In genomic region chr16:57577214-57577613, GRCh38 we compare ENCODE assay signal across 16 cellular contexts. TPM values are rescaled to one million over a fixed set of nuclear protein-coding genes. Genes with fewer than 3 reads are reported as not detected.
DNase-seq lines count a peak whose midpoint lies in the region; ATAC-seq, FAIRE-seq and TF ChIP-seq lines count a peak whose summit lies in the region.
"Had no signal": no experiment of that assay in that cellular context is flagged by ENCODE, and none has a peak within 500 bp of the region (broad histone marks: within the 10 kb centered on the region; RNA-seq: fewer than 3 reads in every experiment).

No MANE protein-coding gene starts in this region.

- TF ChIP-seq RAD21 in HepG2 (CRISPR knock-in tag; IDR thresholded peaks at IDR 0.05) = no peak

- no peak overlapping the region for H3K4me3 Mint-ChIP-seq in activated CD8-positive, alpha-beta T cell treated with anti-CD3 and anti-CD28 coated beads for 36 hours

- WGBS in HepG2 (ENCODE audit: low lambda C conversion rate) = 60% methylated on average over 6 of the region's 6 CpGs
- 80% methylated on average over 6 of the region's 6 CpGs for WGBS in right lobe of liver (ENCODE audit: insufficient coverage, low coverage, low lambda C conversion rate, missing lambda C conversion rate)
- 91 to 94% methylated on average over 6 of the region's 6 CpGs for WGBS in mesodermal cell (ENCODE audit: insufficient coverage in 2 of 2), 2 experiments

- no peak overlapping the region for H3K4me2 ChIP-seq in HepG2 (ENCODE audit: low read depth, low read length)

- H3K4me3 ChIP-seq in HepG2 (replicated peaks in 1 of 3; ENCODE audit: insufficient read depth in 1 of 3, low read depth in 2 of 3, low read length in 3 of 3) (no peak overlapping the region), right lobe of liver (no peak overlapping the region), mesodermal cell (ENCODE audit: extremely low read depth, insufficient read depth, low read length, poor library complexity, severe bottlenecking) (no peak overlapping the region), upper lobe of right lung (no peak overlapping the region), A673 (ENCODE audit: low read depth, low read length, poor library complexity, severe bottlenecking) (no peak overlapping the region)
- H3K4me3 ChIP-seq: SJSA1, suprapubic skin had no signal

- TF ChIP-seq CTCF in HepG2 (CRISPR knock-in tag; IDR thresholded peaks at IDR 0.05) = no peak
- no peak for TF ChIP-seq CTCF in right lobe of liver (IDR thresholded peaks at IDR 0.05)
- TF ChIP-seq CTCF in activated CD8-positive, alpha-beta T cell treated with anti-CD3 and anti-CD28 coated beads for 36 hours (IDR thresholded peaks at IDR 0.05) = no peak
- TF ChIP-seq CTCF in upper lobe of right lung (IDR thresholded peaks at IDR 0.05) = no peak
- TF ChIP-seq CTCF in GM13977 (IDR thresholded peaks at IDR 0.05; ENCODE audit: extremely low read depth, insufficient read depth, missing control alignments) = no peak
- TF ChIP-seq CTCF in A673 (conservative IDR thresholded peaks at IDR 0.05; ENCODE audit: low read depth, low read length) = no peak

- H3K27me3 ChIP-seq in HepG2 (ENCODE audit: control insufficient read depth in 1 of 2, insufficient read depth in 2 of 2, low read length in 2 of 2) = no peaks in the 10 kb centered on the region
- H3K27me3 ChIP-seq in right lobe of liver = no peaks in the 10 kb centered on the region
- no peaks in the 10 kb centered on the region for H3K27me3 ChIP-seq in upper lobe of right lung
- H3K27me3 ChIP-seq in A673 (replicated peaks; ENCODE audit: insufficient read depth, low read depth, low read length, poor library complexity) = no peaks in the 10 kb centered on the region

- no peaks in the 10 kb centered on the region for H3K36me3 Mint-ChIP-seq in activated CD8-positive, alpha-beta T cell treated with anti-CD3 and anti-CD28 coated beads for 36 hours (ENCODE audit: low read depth)

- no peak for FAIRE-seq in HepG2 (lab: Jason Lieb, UNC)
- FAIRE-seq: H1 had no signal

- H3K9me3 Mint-ChIP-seq in activated CD8-positive, alpha-beta T cell treated with anti-CD3 and anti-CD28 coated beads for 36 hours = no peaks in the 10 kb centered on the region
- H3K9me3 Mint-ChIP-seq: activated T-cell treated with anti-CD3 and anti-CD28 coated beads, Interleukin-2, amount 50 U/mL, for 72 hours had no signal

- in situ Hi-C loops in HepG2 (cut with HindIII; ENCODE audit: extremely low pct_ligation_motif_present, low pct_unique_long_range_greater_than_20kb) (no loop called here), GM13977 (cut with MboI; ENCODE audit: low pct_unique_long_range_greater_than_20kb, low sequenced_read_pairs, unreplicated experiment) (no loop called here)

- ATAC-seq in HepG2 (no peak), right lobe of liver (no peak), upper lobe of right lung (no peak)
- no peak for ATAC-seq in activated CD8-positive, alpha-beta T cell treated with anti-CD3 and anti-CD28 coated beads for 36 hours

- no peaks in the 10 kb centered on the region for H3K27me3 Mint-ChIP-seq in activated CD8-positive, alpha-beta T cell treated with anti-CD3 and anti-CD28 coated beads for 36 hours

- H3K9me3 ChIP-seq in HepG2 (ENCODE audit: low read length) (no peaks in the 10 kb centered on the region), right lobe of liver (no peaks in the 10 kb centered on the region), mesodermal cell (ENCODE audit: control insufficient read depth, low read length) (no peaks in the 10 kb centered on the region), upper lobe of right lung (no peaks in the 10 kb centered on the region), A673 (ENCODE audit: low read depth, low read length, poor library complexity, severe bottlenecking) (no peaks in the 10 kb centered on the region)
- H3K9me3 ChIP-seq: SJSA1, suprapubic skin had no signal

- TF ChIP-seq EP300 in HepG2 (IDR thresholded peaks at IDR 0.05; ENCODE audit: low read depth in 2 of 2, low read length in 2 of 2) (no peak), HepG2 (CRISPR knock-in tag; IDR thresholded peaks at IDR 0.05; ENCODE audit: borderline replicate concordance) (no peak)

- H3K27ac Mint-ChIP-seq in activated CD8-positive, alpha-beta T cell treated with anti-CD3 and anti-CD28 coated beads for 36 hours = peak overlapping the region; percentile 88

- no peak overlapping the region for H3K27ac ChIP-seq in HepG2 (ENCODE audit: extremely low read length, insufficient read depth, low read length)
- no peak overlapping the region for H3K27ac ChIP-seq in right lobe of liver
- H3K27ac ChIP-seq in mesodermal cell (ENCODE audit: low read depth, low read length, severe bottlenecking) = peak overlapping the region; percentile 30
- H3K27ac ChIP-seq in upper lobe of right lung = peak overlapping the region; percentile 17
- no peak overlapping the region for H3K27ac ChIP-seq in A673 (ENCODE audit: low read depth, low read length, poor library complexity, severe bottlenecking)
- H3K27ac ChIP-seq: SJSA1, suprapubic skin had no signal

- TF ChIP-seq POLR2A in HepG2 (IDR thresholded peaks at IDR 0.05; ENCODE audit: insufficient read depth in 1 of 2, low read depth in 2 of 2, low read length in 2 of 2) (no peak), right lobe of liver (IDR thresholded peaks at IDR 0.05) (no peak)

- POLR2A ChIA-PET in HepG2 (lab: Yijun Ruan, JAX) (no interaction called here), A673 (lab: Charles Lee; ENCODE audit: low non-redundant PET) (no interaction called here)
- POLR2A ChIA-PET in activated CD8-positive, alpha-beta T cell treated with anti-CD3 and anti-CD28 coated beads for 36 hours (lab: Charles Lee) = interaction anchor here (1.0 to 5.8 kb wide), 10 partner anchors 14 to 159 kb away, joined by 3 to 48 read pairs (median 4); no protein-coding TSS in a partner anchor

- H4K20me1 ChIP-seq in HepG2 (ENCODE audit: insufficient read depth, low read length) = no peaks in the 10 kb centered on the region

- CTCF ChIA-PET in HepG2 (lab: Yijun Ruan, JAX; ENCODE audit: low intra/inter-chr PET ratio, low total read pairs) = interaction anchor here (1.6 to 5.4 kb wide), 4 partner anchors 14 to 142 kb away, joined by 7 to 119 read pairs (median 10); no protein-coding TSS in a partner anchor
- CTCF ChIA-PET in activated CD8-positive, alpha-beta T cell treated with anti-CD3 and anti-CD28 coated beads for 36 hours (lab: Charles Lee) = interaction anchor here (0.6 to 9.6 kb wide), 54 partner anchors 11 to 427 kb away, joined by 3 to 265 read pairs (median 6); partner anchors contain the start of genes ADGRG5, KATNB1, USB1 and ZNF319
- CTCF ChIA-PET in A673 (lab: Charles Lee) = interaction anchor here (0.5 to 0.8 kb wide), 2 partner anchors 14 to 18 kb away, joined by 3 read pairs; no protein-coding TSS in a partner anchor

- intact Hi-C loops in HepG2 (cut with micrococcal nuclease; ENCODE audit: unreplicated experiment) (loop anchor here (2.0 kb wide), 1 partner anchor 14 kb away; no protein-coding TSS in a partner anchor), right lobe of liver (cut with DNase I) (loop anchor here (5.0 to 10.0 kb wide), 3 partner anchors 70 to 145 kb away; no protein-coding TSS in a partner anchor), upper lobe of right lung (cut with DNase I) (no loop called here), A673 (cut with micrococcal nuclease; ENCODE audit: unreplicated experiment) (loop anchor here (5.0 to 10.0 kb wide), 4 partner anchors 425 to 915 kb away; partner anchors contain the start of genes CFAP20, USB1 and ZNF319)
- intact Hi-C loops in activated CD8-positive, alpha-beta T cell treated with anti-CD3 and anti-CD28 coated beads for 36 hours (cut with micrococcal nuclease) = loop anchor here (2.0 to 10.0 kb wide), 2 partner anchors 32 to 148 kb away; no protein-coding TSS in a partner anchor

- H3K79me2 ChIP-seq in HepG2 (ENCODE audit: insufficient read depth, low read length) = no peaks in the 10 kb centered on the region

- no peak overlapping the region for H2AFZ ChIP-seq in HepG2 (ENCODE audit: low read length)

- no peak overlapping the region for H3K9ac ChIP-seq in HepG2 (ENCODE audit: insufficient read depth, low read depth, low read length)

- DNase-seq in HepG2 (ENCODE audit: low spot score) (no peak), right lobe of liver (no peak), upper lobe of right lung (no peak), GM13977 (ENCODE audit: low spot score) (no peak), AG08395 (ENCODE audit: low spot score) (no peak), A673 (ENCODE audit: low spot score) (no peak)
- no peak for DNase-seq in activated CD8-positive, alpha-beta T cell treated with anti-CD3 and anti-CD28 coated beads for 36 hours
- DNase-seq: cerebellar nuclear complex; effector memory CD4-positive, alpha-beta T cell; NCI-H1048; stimulated activated CD4-positive, alpha-beta T cell treated with anti-CD3 and anti-CD28 coated beads, Interleukin-2, amount 100 ng/mL, for 24 hours had no signal

- H3K36me3 ChIP-seq in HepG2 (replicated peaks in 1 of 2; ENCODE audit: control insufficient read depth in 1 of 2, insufficient read depth in 2 of 2, low read length in 2 of 2) (no peaks in the 10 kb centered on the region), right lobe of liver (no peaks in the 10 kb centered on the region), mesodermal cell (ENCODE audit: control insufficient read depth, insufficient read depth, low read length) (no peaks in the 10 kb centered on the region), upper lobe of right lung (no peaks in the 10 kb centered on the region), A673 (ENCODE audit: insufficient read depth, low read length, poor library complexity, severe bottlenecking) (no peaks in the 10 kb centered on the region)
- H3K36me3 ChIP-seq: SJSA1, suprapubic skin had no signal

- H3K4me1 ChIP-seq in HepG2 (ENCODE audit: insufficient read depth, low read length) = peaks cover 10% of the 10 kb centered on the region; the same call in 1 of the 2 replicates
- H3K4me1 ChIP-seq in right lobe of liver = no peaks in the 10 kb centered on the region
- H3K4me1 ChIP-seq in mesodermal cell (ENCODE audit: control insufficient read depth, insufficient read depth, low read length, poor library complexity, severe bottlenecking) = peaks cover 11% of the 10 kb centered on the region
- peaks cover 3% of the 10 kb centered on the region for H3K4me1 ChIP-seq in upper lobe of right lung
- H3K4me1 ChIP-seq in A673 (ENCODE audit: insufficient read depth, low read length, poor library complexity, severe bottlenecking) = no peaks in the 10 kb centered on the region
- H3K4me1 ChIP-seq: SJSA1 had no signal

- H3K4me1 Mint-ChIP-seq in activated CD8-positive, alpha-beta T cell treated with anti-CD3 and anti-CD28 coated beads for 36 hours (ENCODE audit: low read depth) = peaks cover 50% of the 10 kb centered on the region

- BruUV-seq in HepG2 (replicated peaks; lab: Mats Ljungman, UMichigan) (no TSS peak), A673 (replicated peaks; lab: Mats Ljungman, UMichigan) (no TSS peak)

RNA-seq across cellular contexts. Expression of gene ADGRG5, which starts 34.8 kb away (rescaled TPM):
- not detected in 2 replicates for total RNA-seq in HepG2 (2016; rRNA removed; fragmentation: Illumina TruSeq; extraction: Trizol)
- total RNA-seq in HepG2 (2016; cell fraction: cytosol; rRNA removed; fragmentation: Illumina TruSeq; extraction: Trizol; ENCODE audit: low read depth) = not detected in 2 replicates
- total RNA-seq in HepG2 (2016; cell fraction: insoluble cytoplasmic fraction; rRNA removed; fragmentation: Illumina TruSeq; extraction: Trizol) = not detected in 2 replicates
- not detected in 2 replicates for total RNA-seq in HepG2 (2016; cell fraction: membrane; rRNA removed; fragmentation: Illumina TruSeq; extraction: Trizol)
- not detected in 2 replicates for total RNA-seq in HepG2 (2016; cell fraction: nucleus; rRNA removed; fragmentation: Illumina TruSeq; extraction: Trizol)
- polyA plus RNA-seq in HepG2 (2011; rRNA removed) = 0.01 TPM in 1 of 2 replicates, not detected in the other
- polyA plus RNA-seq in HepG2 (2011; cell fraction: cytosol; rRNA removed) = 0.03 TPM in 1 of 2 replicates, not detected in the other
- 0.06 TPM in 1 of 2 replicates, not detected in the other for polyA plus RNA-seq in HepG2 (2011; cell fraction: nucleus; rRNA removed)
- 0.27 and 0.35 TPM in 2 replicates for polyA plus RNA-seq in HepG2 (2012)
- polyA plus RNA-seq in HepG2 (2016; cell fraction: cytosol; fragmentation: Illumina TruSeq; extraction: Trizol; ENCODE audit: low read depth) = not detected in 2 replicates
- polyA plus RNA-seq in HepG2 (2016; cell fraction: insoluble cytoplasmic fraction; fragmentation: Illumina TruSeq; extraction: Trizol; ENCODE audit: low read depth) = not detected in 2 replicates
- not detected in 2 replicates for polyA plus RNA-seq in HepG2 (2016; cell fraction: membrane; fragmentation: Illumina TruSeq; extraction: Trizol; ENCODE audit: low read depth)
- polyA plus RNA-seq in HepG2 (2016; cell fraction: nucleus; fragmentation: Illumina TruSeq; extraction: Trizol; ENCODE audit: insufficient read depth, low read depth) = not detected in 2 replicates
- polyA minus RNA-seq in HepG2 (2011; rRNA and poly(A)+ RNA removed; ENCODE audit: low replicate concordance) = 0.12 TPM in 1 of 2 replicates, not detected in the other
- not detected in 2 replicates for polyA minus RNA-seq in HepG2 (2011; cell fraction: cytosol; rRNA and poly(A)+ RNA removed)
- not detected in 2 replicates for polyA minus RNA-seq in HepG2 (2011; cell fraction: nucleus; rRNA and poly(A)+ RNA removed)
- under 1 TPM in 4 of 6 experiments, not detected in 2; 0.09 to 0.54 (median 0.18) TPM for total RNA-seq in right lobe of liver
- total RNA-seq in activated CD8-positive, alpha-beta T cell treated with anti-CD3 and anti-CD28 coated beads for 36 hours = 1 to 10 TPM; 4.8 to 5.5 TPM
- 1.3 TPM for polyA plus RNA-seq in mesodermal cell (2013, experiment 1 of 2)
- 0.86 TPM for polyA plus RNA-seq in mesodermal cell (2013, experiment 2 of 2)
- total RNA-seq in upper lobe of right lung = 1.9 TPM
- not detected in 2 replicates for total RNA-seq in A673 (2021)
- total RNA-seq: SJSA1 had no signal

RNA-seq across cellular contexts. Expression of gene CCDC102A, which starts 40.8 kb away (rescaled TPM):
- total RNA-seq in HepG2 (2016; rRNA removed; fragmentation: Illumina TruSeq; extraction: Trizol) = 0.91 and 2.1 TPM in 2 replicates
- total RNA-seq in HepG2 (2016; cell fraction: cytosol; rRNA removed; fragmentation: Illumina TruSeq; extraction: Trizol; ENCODE audit: low read depth) = 0.71 TPM in 2 replicates
- 1.1 and 2.8 TPM in 2 replicates for total RNA-seq in HepG2 (2016; cell fraction: insoluble cytoplasmic fraction; rRNA removed; fragmentation: Illumina TruSeq; extraction: Trizol)
- 1.1 and 1.3 TPM in 2 replicates for total RNA-seq in HepG2 (2016; cell fraction: membrane; rRNA removed; fragmentation: Illumina TruSeq; extraction: Trizol)
- 0.41 and 1.0 TPM in 2 replicates for total RNA-seq in HepG2 (2016; cell fraction: nucleus; rRNA removed; fragmentation: Illumina TruSeq; extraction: Trizol)
- 2.7 and 2.8 TPM in 2 replicates for polyA plus RNA-seq in HepG2 (2011; rRNA removed)
- polyA plus RNA-seq in HepG2 (2011; cell fraction: cytosol; rRNA removed) = 2.3 and 3.2 TPM in 2 replicates
- polyA plus RNA-seq in HepG2 (2011; cell fraction: nucleus; rRNA removed) = 2.6 and 2.8 TPM in 2 replicates
- 0.34 and 1.0 TPM in 2 replicates for polyA plus RNA-seq in HepG2 (2012)
- polyA plus RNA-seq in HepG2 (2016; cell fraction: cytosol; fragmentation: Illumina TruSeq; extraction: Trizol; ENCODE audit: low read depth) = 0.34 and 0.49 TPM in 2 replicates
- 1.2 TPM in 2 replicates for polyA plus RNA-seq in HepG2 (2016; cell fraction: insoluble cytoplasmic fraction; fragmentation: Illumina TruSeq; extraction: Trizol; ENCODE audit: low read depth)
- polyA plus RNA-seq in HepG2 (2016; cell fraction: membrane; fragmentation: Illumina TruSeq; extraction: Trizol; ENCODE audit: low read depth) = 0.51 and 0.64 TPM in 2 replicates
- 1.7 and 2.5 TPM in 2 replicates for polyA plus RNA-seq in HepG2 (2016; cell fraction: nucleus; fragmentation: Illumina TruSeq; extraction: Trizol; ENCODE audit: insufficient read depth, low read depth)
- 2.1 and 2.5 TPM in 2 replicates for polyA minus RNA-seq in HepG2 (2011; rRNA and poly(A)+ RNA removed; ENCODE audit: low replicate concordance)
- 0.69 and 1.1 TPM in 2 replicates for polyA minus RNA-seq in HepG2 (2011; cell fraction: cytosol; rRNA and poly(A)+ RNA removed)
- polyA minus RNA-seq in HepG2 (2011; cell fraction: nucleus; rRNA and poly(A)+ RNA removed) = 0.87 and 1.0 TPM in 2 replicates
- total RNA-seq in right lobe of liver = 1 to 10 TPM in 5 of 6 experiments, under 1 TPM in 1; 0.97 to 1.9 (median 1.2) TPM
- 1 to 10 TPM; 7.1 to 7.9 TPM for total RNA-seq in activated CD8-positive, alpha-beta T cell treated with anti-CD3 and anti-CD28 coated beads for 36 hours
- 10.6 TPM for polyA plus RNA-seq in mesodermal cell (2013, experiment 1 of 2)
- 12.0 TPM for polyA plus RNA-seq in mesodermal cell (2013, experiment 2 of 2)
- total RNA-seq in upper lobe of right lung = 11.3 TPM
- total RNA-seq in A673 (2021) = 10.1 and 10.3 TPM in 2 replicates

RNA-seq across cellular contexts. Expression of gene ADGRG1, which starts 51.2 kb away (rescaled TPM):
- 2.8 and 5.9 TPM in 2 replicates for total RNA-seq in HepG2 (2016; rRNA removed; fragmentation: Illumina TruSeq; extraction: Trizol)
- 1.1 and 2.0 TPM in 2 replicates for total RNA-seq in HepG2 (2016; cell fraction: cytosol; rRNA removed; fragmentation: Illumina TruSeq; extraction: Trizol; ENCODE audit: low read depth)
- 2.8 and 5.0 TPM in 2 replicates for total RNA-seq in HepG2 (2016; cell fraction: insoluble cytoplasmic fraction; rRNA removed; fragmentation: Illumina TruSeq; extraction: Trizol)
- total RNA-seq in HepG2 (2016; cell fraction: membrane; rRNA removed; fragmentation: Illumina TruSeq; extraction: Trizol) = 3.1 and 3.2 TPM in 2 replicates
- total RNA-seq in HepG2 (2016; cell fraction: nucleus; rRNA removed; fragmentation: Illumina TruSeq; extraction: Trizol) = 7.2 and 8.0 TPM in 2 replicates
- 2.7 and 3.3 TPM in 2 replicates for polyA plus RNA-seq in HepG2 (2011; rRNA removed)
- 1.8 and 2.1 TPM in 2 replicates for polyA plus RNA-seq in HepG2 (2011; cell fraction: cytosol; rRNA removed)
- 5.0 and 7.4 TPM in 2 replicates for polyA plus RNA-seq in HepG2 (2011; cell fraction: nucleus; rRNA removed)
- 2.3 and 3.3 TPM in 2 replicates for polyA plus RNA-seq in HepG2 (2012)
- polyA plus RNA-seq in HepG2 (2016; cell fraction: cytosol; fragmentation: Illumina TruSeq; extraction: Trizol; ENCODE audit: low read depth) = 0.83 and 1.3 TPM in 2 replicates
- polyA plus RNA-seq in HepG2 (2016; cell fraction: insoluble cytoplasmic fraction; fragmentation: Illumina TruSeq; extraction: Trizol; ENCODE audit: low read depth) = 2.4 and 5.1 TPM in 2 replicates
- polyA plus RNA-seq in HepG2 (2016; cell fraction: membrane; fragmentation: Illumina TruSeq; extraction: Trizol; ENCODE audit: low read depth) = 2.8 and 3.2 TPM in 2 replicates
- polyA plus RNA-seq in HepG2 (2016; cell fraction: nucleus; fragmentation: Illumina TruSeq; extraction: Trizol; ENCODE audit: insufficient read depth, low read depth) = 14.1 and 15.0 TPM in 2 replicates
- polyA minus RNA-seq in HepG2 (2011; rRNA and poly(A)+ RNA removed; ENCODE audit: low replicate concordance) = 4.0 and 29.5 TPM in 2 replicates
- polyA minus RNA-seq in HepG2 (2011; cell fraction: cytosol; rRNA and poly(A)+ RNA removed) = 1.8 and 1.9 TPM in 2 replicates
- polyA minus RNA-seq in HepG2 (2011; cell fraction: nucleus; rRNA and poly(A)+ RNA removed) = 2.4 and 2.8 TPM in 2 replicates
- 1 to 10 TPM; 1.8 to 4.2 (median 3.4) TPM for total RNA-seq in right lobe of liver
- total RNA-seq in activated CD8-positive, alpha-beta T cell treated with anti-CD3 and anti-CD28 coated beads for 36 hours = 1 to 10 TPM; 4.9 to 8.5 TPM
- 19.4 TPM for polyA plus RNA-seq in mesodermal cell (2013, experiment 1 of 2)
- polyA plus RNA-seq in mesodermal cell (2013, experiment 2 of 2) = 11.7 TPM
- total RNA-seq in upper lobe of right lung = 66.9 TPM
- total RNA-seq in A673 (2021) = 0.75 and 1.0 TPM in 2 replicates

Comparison
In these comparisons a context has a peak if more than half of its experiments do, and no peak if none do; other contexts are left out.
1. H3K27ac ChIP-seq: peak in mesodermal cell (single experiment) and upper lobe of right lung (single experiment); none in HepG2 (single experiment), right lobe of liver (0 of 3) and A673 (single experiment).